Comparison of ENCODE assay signal across 1 cellular context in genomic region chr15:67072951-67073350, GRCh38.
TF ChIP-seq lines count a peak whose summit lies in the region.

No MANE protein-coding gene starts in this region.

TF ChIP-seq in GM12878, 131 proteins besides CTCF, POLR2A, EP300 and RAD21:
- TF ChIP-seq KDM1A (IDR thresholded peaks at IDR 0.05; ENCODE audit: borderline replicate concordance) (no peak), POLR2AphosphoS5 (IDR thresholded peaks at IDR 0.05; ENCODE audit: low read length) (peak; percentile 35; the same call in 1 of the 2 replicates)
